Comparison of ENCODE assay signal across 11 cellular contexts in genomic region chr9:33065157-33066076, GRCh38. TPM values are rescaled to one million over a fixed set of nuclear protein-coding genes. Genes with fewer than 3 reads are reported as not detected.
DNase-seq lines count a peak whose midpoint lies in the region; ATAC-seq, FAIRE-seq and TF ChIP-seq lines count a peak whose summit lies in the region.
"Had no signal": no experiment of that assay in that cellular context is flagged by ENCODE, and none has a peak within 500 bp of the region (broad histone marks: within the 10 kb centered on the region; RNA-seq: fewer than 3 reads in every experiment).

No MANE protein-coding gene starts in this region.

- TF ChIP-seq POLR2A in GM12891 (IDR thresholded peaks at IDR 0.05; ENCODE audit: low read depth, low read length), result 0 out of 2 replicates have a peak, but pooled peaks have one; percentile 21

- no peaks in the 10 kb centered on the region for H3K9me3 ChIP-seq in aorta (ENCODE audit: control insufficient read depth, low read length)

- peak overlapping the region; percentile 83 for H3K27ac Mint-ChIP-seq in activated B cell treated with CpG ODN at 0.5 μM for 24 hours

- no peak overlapping the region for H3K27ac ChIP-seq in aorta (ENCODE audit: low read depth in 1 of 2, low read length in 2 of 2)

- TF ChIP-seq CTCF in activated B cell treated with CpG ODN at 0.5 μM for 24 hours (IDR thresholded peaks at IDR 0.05), result no peak

- POLR2A ChIA-PET in activated B cell treated with CpG ODN at 0.5 μM for 24 hours (lab: Charles Lee), result interaction anchor here (0.9 kb wide), 1 partner anchor 12 kb away, joined by 5 read pairs; no protein-coding TSS in a partner anchor

- peaks cover 80% of the 10 kb centered on the region for H3K36me3 Mint-ChIP-seq in activated B cell treated with CpG ODN at 0.5 μM for 24 hours (ENCODE audit: low read depth)

- no peaks in the 10 kb centered on the region for H3K9me3 Mint-ChIP-seq in activated B cell treated with CpG ODN at 0.5 μM for 24 hours

- H3K27me3 Mint-ChIP-seq in activated B cell treated with CpG ODN at 0.5 μM for 24 hours, result no peaks in the 10 kb centered on the region

- H3K4me3 Mint-ChIP-seq in activated B cell treated with CpG ODN at 0.5 μM for 24 hours, result peak overlapping the region; percentile 52

- intact Hi-C loops in activated B cell treated with CpG ODN at 0.5 μM for 24 hours (cut with micrococcal nuclease) (loop anchor here (2.0 kb wide), 1 partner anchor 21 kb away; no protein-coding TSS in a partner anchor), aorta (cut with DNase I) (no loop called here), Right ventricle myocardium inferior (cut with DNase I) (no loop called here)

- peaks cover 7 to 10% of the 10 kb centered on the region in 2 donors for H3K36me3 ChIP-seq in aorta (ENCODE audit: control insufficient read depth in 1 of 2, insufficient read depth in 2 of 2, low read length in 1 of 2)

- ATAC-seq in GM19455 (IDR thresholded peaks at IDR 0.05; ENCODE audit: unreplicated experiment), result peak; percentile 73
- peak; percentile 74 for ATAC-seq in HG03103 (IDR thresholded peaks at IDR 0.05; ENCODE audit: low read depth, unreplicated experiment)
- ATAC-seq in activated B cell treated with CpG ODN at 0.5 μM for 24 hours (ENCODE audit: low read depth), result peak; percentile 68
- ATAC-seq in aorta (ENCODE audit: low FRiP score), result no peak
- ATAC-seq in Right ventricle myocardium inferior, result no peak
- ATAC-seq: Panc1 had no signal

- FAIRE-seq in GM12891 (lab: Jason Lieb, UNC), result peak; percentile 76
- FAIRE-seq: islet of Langerhans had no signal

- peaks cover 4 to 6% of the 10 kb centered on the region in 2 donors for H3K4me1 ChIP-seq in aorta (ENCODE audit: control insufficient read depth in 1 of 2, insufficient read depth in 2 of 2, low read length in 2 of 2)

- CTCF ChIA-PET in activated B cell treated with CpG ODN at 0.5 μM for 24 hours (lab: Charles Lee), result no interaction called here

- WGBS in aorta, 2 donors, result 87 to 90% methylated on average over 5 of the region's 5 CpGs

- no peak overlapping the region for H3K4me3 ChIP-seq in aorta (ENCODE audit: low read length in 2 of 2)

- no peaks in the 10 kb centered on the region for H3K27me3 ChIP-seq in aorta (ENCODE audit: control insufficient read depth in 1 of 2, insufficient read depth in 2 of 2, low read length in 1 of 2)

- H3K4me1 Mint-ChIP-seq in activated B cell treated with CpG ODN at 0.5 μM for 24 hours, result peaks cover 17% of the 10 kb centered on the region

- DNase-seq in GM12891 (ENCODE audit: insufficient read length, low spot score) (no peak), activated B cell treated with CpG ODN at 0.5 μM for 24 hours (no peak), T1000 (lab: John Stamatoyannopoulos, UW) (no peak), NCI-H1048 (lab: John Stamatoyannopoulos, UW) (no peak), aorta (no peak), Right ventricle myocardium inferior (ENCODE audit: missing footprints) (no peak)
- DNase-seq: DMS153 had no signal

TF ChIP-seq in GM12891, 5 proteins besides CTCF, POLR2A, EP300 and RAD21:
- TF ChIP-seq POU2F2 (IDR thresholded peaks at IDR 0.05; ENCODE audit: low read depth, low read length), result no peak
- TF ChIP-seq SPI1 (IDR thresholded peaks at IDR 0.05; ENCODE audit: low read depth, low read length), result peak; percentile 80
- TF ChIP-seq TAF1 (IDR thresholded peaks at IDR 0.05; ENCODE audit: low read depth, low read length), result no peak

RNA-seq across cellular contexts. Expression of gene SMU1, which starts 11.1 kb away (rescaled TPM):
- polyA plus RNA-seq in GM12891 (2012; ENCODE audit: low read depth, missing spikeins), result 11.9 TPM
- total RNA-seq in activated B cell treated with CpG ODN at 0.5 μM for 24 hours (26.8 and 28.1 TPM in 2 replicates), aorta (10 to 100 TPM; 15.8 to 18.7 TPM), Right ventricle myocardium inferior (15.2 TPM)
- 1 to 10 TPM; 8.3 to 8.5 TPM for polyA plus RNA-seq in aorta

RNA-seq across cellular contexts. Expression of gene DNAJA1, which starts 40.3 kb away (rescaled TPM):
- 111 TPM for polyA plus RNA-seq in GM12891 (2012; ENCODE audit: low read depth, missing spikeins)
- total RNA-seq in activated B cell treated with CpG ODN at 0.5 μM for 24 hours (107 and 117 TPM in 2 replicates), aorta (100 to 1,000 TPM in 1 of 2 donors, 10 to 100 TPM in 1; 89.8 to 101 TPM), Right ventricle myocardium inferior (82.3 TPM)
- polyA plus RNA-seq in aorta, result 10 to 100 TPM; 39.5 to 78.1 TPM

Comparison
In these comparisons a context has a peak if more than half of its experiments do, and no peak if none do; other contexts are left out.
1. ATAC-seq: peak in GM19455 (single experiment), HG03103 (single experiment) and activated B cell treated with CpG ODN at 0.5 μM for 24 hours (single experiment); none in aorta (single experiment) and Right ventricle myocardium inferior (single experiment).